8 cellular contexts compared by ENCODE assay signal in the genomic region with DNA sequence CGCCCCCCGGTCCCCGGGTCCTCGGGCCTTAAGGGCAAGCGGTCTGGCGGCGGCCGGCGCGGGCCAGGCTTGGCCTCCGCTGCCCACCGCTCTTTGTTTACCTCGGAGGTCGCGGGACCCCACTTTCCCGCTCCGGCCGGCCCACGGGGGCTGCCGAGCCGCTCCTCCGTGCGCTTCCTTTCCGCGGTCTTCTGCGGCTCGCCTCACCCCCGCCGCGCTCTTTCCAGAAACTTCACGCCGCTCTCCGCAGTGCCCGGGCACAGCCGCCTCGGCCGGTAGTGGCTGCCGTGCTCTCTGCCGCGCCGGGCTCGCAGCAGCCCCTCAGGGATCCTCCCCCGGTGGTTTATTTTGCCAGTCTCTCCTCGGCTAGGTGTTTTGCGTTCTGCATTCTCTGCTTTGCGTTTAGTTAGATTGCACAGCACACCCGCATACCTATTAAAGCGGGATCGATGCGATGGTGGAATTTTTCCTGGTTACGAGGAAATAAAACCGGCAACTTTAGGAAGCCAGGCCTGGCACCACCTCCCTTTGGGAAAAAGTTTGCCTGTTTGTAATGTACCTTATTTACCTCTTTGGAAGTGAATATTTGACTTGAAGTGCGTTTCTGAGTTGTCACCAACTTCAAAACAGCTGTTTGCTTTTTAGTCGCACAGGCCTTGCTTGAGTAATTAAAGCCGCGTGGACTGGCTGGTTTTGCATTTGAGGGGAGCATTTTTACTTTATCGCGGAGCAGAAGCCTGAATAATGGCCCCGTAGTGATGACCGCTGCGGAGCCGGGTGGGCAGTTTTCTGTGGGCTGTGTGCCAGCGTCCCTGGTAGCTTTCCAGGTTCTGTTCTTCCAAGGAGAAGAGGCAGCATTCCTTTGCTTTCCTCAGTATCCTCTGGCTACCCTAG. TPM values are rescaled to one million over a fixed set of nuclear protein-coding genes. Genes with fewer than 3 reads are reported as not detected.
DNase-seq lines count a peak whose midpoint lies in the region; TF ChIP-seq lines count a peak whose summit lies in the region.

No MANE protein-coding gene starts in this region.

- peak overlapping the region; percentile 84 for H3K4me3 Mint-ChIP-seq in chondrocyte (ENCODE audit: unreplicated experiment)

- in situ Hi-C loops in G401 (cut with HindIII; ENCODE audit: low sequenced_read_pairs), result no loop called here

- H3K36me3 ChIP-seq in H7 (replicated peaks; ENCODE audit: control insufficient read depth, insufficient read depth, low read length), result no peaks in the 10 kb centered on the region

- DNase-seq in G401 (ENCODE audit: low spot score) (peak; percentile 38), H7 (peak; percentile 67), LoVo (ENCODE audit: low spot score) (peak; percentile 45), chondrocyte (ENCODE audit: low spot score) (no peak), NCI-H2029 (lab: John Stamatoyannopoulos, UW) (no peak)
- DNase-seq in activated CD4-positive, alpha-beta T cell treated with anti-CD3 and anti-CD28 coated beads for 1 hour, result peak; percentile 45
- DNase-seq in stimulated activated CD4-positive, alpha-beta T cell treated with anti-CD3 and anti-CD28 coated beads, Interleukin-2, amount 100 ng/mL, for 4 hours (ENCODE audit: low read depth), result peak; percentile 28

- peak overlapping the region; percentile 92 for H3K4me3 ChIP-seq in H7 (ENCODE audit: insufficient read depth, low read depth, low read length)

- H3K27ac Mint-ChIP-seq in chondrocyte (ENCODE audit: unreplicated experiment), result peak overlapping the region; percentile 90

- H3K36me3 Mint-ChIP-seq in chondrocyte (ENCODE audit: low read depth), result no peaks in the 10 kb centered on the region

- no peaks in the 10 kb centered on the region for H3K9me3 Mint-ChIP-seq in chondrocyte (ENCODE audit: low read depth)

- peaks cover 32% of the 10 kb centered on the region for H3K4me1 Mint-ChIP-seq in chondrocyte (ENCODE audit: low read depth)

- peak; percentile 10 for TF ChIP-seq CTCF in chondrocyte (IDR thresholded peaks at IDR 0.05)

- no peaks in the 10 kb centered on the region for H3K27me3 ChIP-seq in H7 (ENCODE audit: control insufficient read depth, insufficient read depth, low read length)
- no peaks in the 10 kb centered on the region for H3K27me3 ChIP-seq in layer of hippocampus (ENCODE audit: control insufficient read depth, insufficient read depth, low read length)

- peak overlapping the region; percentile 95 for H3K27ac ChIP-seq in layer of hippocampus (ENCODE audit: low read depth, low read length)

- H3K27me3 Mint-ChIP-seq in chondrocyte (ENCODE audit: low read depth), result no peaks in the 10 kb centered on the region

RNA-seq across cellular contexts. Expression of a gene that starts 0.8 kb away (rescaled TPM):
- 8.9 and 13.8 TPM in 2 replicates for total RNA-seq in G401 (2014; rRNA removed; shearing (Covaris generic))
- total RNA-seq in H7 (2014; rRNA removed; shearing (Covaris generic)), result 11.4 and 14.2 TPM in 2 replicates
- total RNA-seq in chondrocyte, result 9.4 to 16.5 TPM (median 9.6 TPM) in 3 replicates

RNA-seq across cellular contexts. Expression of a gene that starts 48.5 kb away (rescaled TPM):
- total RNA-seq in G401 (2014; rRNA removed; shearing (Covaris generic)), result 8.2 and 14.4 TPM in 2 replicates
- total RNA-seq in H7 (2014; rRNA removed; shearing (Covaris generic)), result 10.1 and 10.3 TPM in 2 replicates
- 8.2 to 11.0 TPM (median 8.3 TPM) in 3 replicates for total RNA-seq in chondrocyte

Comparison
In these comparisons a context has a peak if more than half of its experiments do, and no peak if none do; other contexts are left out.
1. DNase-seq: peak in G401 (single experiment), H7 (single experiment), LoVo (single experiment), activated CD4-positive, alpha-beta T cell treated with anti-CD3 and anti-CD28 coated beads for 1 hour (single experiment) and stimulated activated CD4-positive, alpha-beta T cell treated with anti-CD3 and anti-CD28 coated beads, Interleukin-2, amount 100 ng/mL, for 4 hours (single experiment); none in chondrocyte (single experiment) and NCI-H2029 (single experiment).